In the genomic region with DNA sequence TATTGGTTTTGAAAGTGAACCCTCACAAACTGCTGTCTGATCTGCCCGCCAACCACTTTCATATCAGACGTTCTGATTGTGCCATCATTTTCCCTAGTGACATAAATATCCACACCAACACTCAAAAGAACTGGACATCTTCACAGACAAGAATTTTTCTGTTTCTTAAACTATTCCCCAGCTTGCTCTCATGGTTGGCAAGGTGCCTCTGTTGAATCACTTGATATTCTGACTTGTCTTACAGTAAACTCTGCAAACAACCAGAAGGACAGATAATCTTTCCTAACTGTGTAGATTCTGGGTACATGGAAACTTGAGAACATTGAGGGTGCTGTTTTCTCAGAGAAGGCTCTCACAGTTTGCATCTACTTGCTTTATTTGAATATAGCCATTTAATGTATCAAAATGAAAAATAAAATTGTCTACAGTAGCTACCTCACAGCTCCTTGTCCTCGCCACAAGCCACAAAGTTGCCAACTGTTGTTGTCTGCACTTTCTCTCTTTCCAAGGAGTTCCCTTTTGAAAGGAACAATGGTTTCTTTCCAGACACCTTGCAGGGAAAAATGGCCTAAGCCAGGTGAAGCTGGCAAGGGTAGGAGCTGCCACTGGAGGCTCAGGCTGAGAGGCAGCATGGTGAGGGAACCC, we compare ENCODE assay signal across 18 cellular contexts. TPM values are rescaled to one million over a fixed set of nuclear protein-coding genes. Genes with fewer than 3 reads are reported as not detected.
DNase-seq lines count a peak whose midpoint lies in the region; ATAC-seq and TF ChIP-seq lines count a peak whose summit lies in the region.
"Had no signal": no experiment of that assay in that cellular context is flagged by ENCODE, and none has a peak within 500 bp of the region (broad histone marks: within the 10 kb centered on the region; RNA-seq: fewer than 3 reads in every experiment).

No MANE protein-coding gene starts in this region.

- peak; percentile 15 for DNase-seq in G401 (ENCODE audit: low spot score)
- peak; percentile 13 for DNase-seq in cerebellar cortex (ENCODE audit: low spot score)
- peak; percentile 35 for DNase-seq in fibroblast of peridontal ligament (ENCODE audit: extremely low read depth)
- DNase-seq in dermis blood vessel endothelial cell, result no peak
- no peak for DNase-seq in left lung
- DNase-seq: 8988T; Calu3; CD8-positive, alpha-beta T cell; DMS79 treated with DMSO at 0.1 percent for 48 hours; GM23248; HCEC 1CT; HFFc6 had no signal

- no peak for ATAC-seq in GM21737 (IDR thresholded peaks at IDR 0.05; ENCODE audit: unreplicated experiment)
- no peak for ATAC-seq in left lung
- ATAC-seq: CD8-positive, alpha-beta T cell; GM12878 had no signal

- H3K4me3 ChIP-seq in subcutaneous abdominal adipose tissue (ENCODE audit: low read depth in 1 of 5, low read length in 5 of 5), result no peak overlapping the region
- H3K4me3 ChIP-seq in left lung, result no peak overlapping the region
- H3K4me3 ChIP-seq: BLaER1, GM12878, GM23248 had no signal

- peak overlapping the region in 1 of 5 donors; percentile 30 for H3K9ac ChIP-seq in subcutaneous abdominal adipose tissue (ENCODE audit: low read length in 5 of 5)
- H3K9ac ChIP-seq: BLaER1, GM23248 had no signal

- no peak for TF ChIP-seq CTCF in left lung (IDR thresholded peaks at IDR 0.05)

- no peaks in the 10 kb centered on the region for H3K27me3 ChIP-seq in subcutaneous abdominal adipose tissue (ENCODE audit: control insufficient read depth in 5 of 5, insufficient read depth in 4 of 5, low read length in 5 of 5)
- no peaks in the 10 kb centered on the region for H3K27me3 ChIP-seq in left lung
- H3K27me3 ChIP-seq: BLaER1 had no signal

- intact Hi-C loops in left lung (cut with DNase I), result no loop called here

- H3K4me1 ChIP-seq in subcutaneous abdominal adipose tissue (ENCODE audit: control insufficient read depth in 5 of 5, insufficient read depth in 5 of 5, low read length in 5 of 5), result peaks cover 2 to 21% (median 10%) of the 10 kb centered on the region in 5 donors
- no peaks in the 10 kb centered on the region for H3K4me1 ChIP-seq in left lung

- no peaks in the 10 kb centered on the region for H3K9me3 ChIP-seq in subcutaneous abdominal adipose tissue (ENCODE audit: control insufficient read depth in 5 of 5, low read length in 5 of 5)
- H3K9me3 ChIP-seq in left lung, result no peaks in the 10 kb centered on the region
- H3K9me3 ChIP-seq: BLaER1 had no signal

- in situ Hi-C loops in G401 (cut with HindIII; ENCODE audit: low sequenced_read_pairs), result no loop called here

- H3K27ac ChIP-seq in subcutaneous abdominal adipose tissue (ENCODE audit: low read depth, low read length) (peak overlapping the region; percentile 59), left lung (no peak overlapping the region)
- H3K27ac ChIP-seq: BLaER1, GM23248 had no signal

- H3K36me3 ChIP-seq in subcutaneous abdominal adipose tissue (ENCODE audit: control insufficient read depth in 5 of 5, insufficient read depth in 5 of 5, low read length in 5 of 5), result no peaks in the 10 kb centered on the region
- no peaks in the 10 kb centered on the region for H3K36me3 ChIP-seq in left lung
- H3K36me3 ChIP-seq: BLaER1 had no signal

RNA-seq across cellular contexts. Expression of a gene that starts 46.0 kb away (rescaled TPM):
- not detected in 2 replicates for total RNA-seq in G401 (2014; rRNA removed; shearing (Covaris generic))
- total RNA-seq in dermis blood vessel endothelial cell, result 64.5 and 89.3 TPM in 2 replicates
- total RNA-seq in left lung, result under 1 TPM in 1 of 2 donors, not detected in 1; 0.18 TPM
- total RNA-seq: A673; Calu3; CD8-positive, alpha-beta T cell; GM12878; GM23248; HFFc6; HT-29 had no signal

Comparison
In these comparisons a context has a peak if more than half of its experiments do, and no peak if none do; other contexts are left out.
1. DNase-seq: peak in G401 (single experiment), cerebellar cortex (single experiment) and fibroblast of peridontal ligament (single experiment); none in dermis blood vessel endothelial cell (single experiment) and left lung (0 of 2).
2. RNA of a gene that starts 46.0 kb away (total RNA-seq): 64.5 to 89.3 TPM in dermis blood vessel endothelial cell; 0.18 TPM in left lung and not detected in G401; every median in the first group is over 10 times any median in the second.